In the genomic region with DNA sequence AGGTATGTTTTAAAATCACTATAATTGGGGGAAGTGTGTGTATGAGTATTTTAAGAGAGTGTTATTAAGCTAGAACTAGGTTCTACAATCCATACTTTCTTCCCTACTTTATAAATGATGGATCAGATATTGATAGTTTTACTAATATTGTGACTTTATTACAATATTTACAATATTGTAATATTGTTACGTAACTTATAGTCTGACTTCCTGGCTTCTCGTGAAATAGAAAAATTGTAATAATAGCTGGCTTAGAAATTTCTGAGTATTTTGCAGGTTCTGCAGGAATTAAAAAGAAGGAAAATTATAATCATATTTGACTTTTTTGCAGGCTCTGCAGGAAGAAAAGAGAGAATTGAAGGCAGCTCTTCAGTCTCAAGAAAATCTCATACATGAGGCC, we compare ENCODE assay signal across 27 cellular contexts.
"Had no signal": no experiment of that assay in that cellular context is flagged by ENCODE, and none has a peak within 500 bp of the region (broad histone marks: within the 10 kb centered on the region; RNA-seq: fewer than 3 reads in every experiment).

No MANE protein-coding gene starts in this region.

- H3K9me3 Mint-ChIP-seq: effector memory CD8-positive, alpha-beta T cell; endodermal cell; mesothelial cell of epicardium had no signal

- FAIRE-seq: colon, endometrium, islet of Langerhans, keratinocyte had no signal

- H3K9me3 ChIP-seq: esophagus squamous epithelium, gastrocnemius medialis, heart right ventricle, left lung, lower lobe of right lung, mucosa of descending colon had no signal

- H3K27ac ChIP-seq: coronary artery, epithelial cell of prostate, esophagus squamous epithelium, gastrocnemius medialis, lower lobe of right lung had no signal

- H3K4me3 Mint-ChIP-seq: effector memory CD8-positive, alpha-beta T cell; endodermal cell; mesothelial cell of epicardium; naive B cell had no signal

- H3K27me3 ChIP-seq: esophagus squamous epithelium, gastrocnemius medialis, heart right ventricle, left lung had no signal

- H3K27me3 Mint-ChIP-seq: effector memory CD8-positive, alpha-beta T cell; naive B cell had no signal

- H3K4me3 ChIP-seq: coronary artery, esophagus squamous epithelium, gastrocnemius medialis, heart right ventricle, left lung, lower lobe of right lung, mucosa of descending colon had no signal

- ATAC-seq: effector memory CD8-positive, alpha-beta T cell; esophagus mucosa; gastrocnemius medialis; heart right ventricle; left cardiac atrium; left lung; left ventricle myocardium superior; lower lobe of right lung; mucosa of descending colon had no signal

- DNase-seq: effector CD8-positive, alpha-beta T cell; effector memory CD8-positive, alpha-beta T cell; endodermal cell; erythroblast; esophagus squamous epithelium; foreskin fibroblast; foreskin melanocyte; gastrocnemius medialis; glutamatergic neuron; head of caudate nucleus; heart right ventricle; hippocampal formation; left cardiac atrium; left lung; left ventricle myocardium superior; lower lobe of right lung; mesenchymal stem cell; mucosa of descending colon; naive B cell had no signal

- H3K4me1 Mint-ChIP-seq: mesothelial cell of epicardium, naive B cell had no signal

- H3K27ac Mint-ChIP-seq: endodermal cell, mesothelial cell of epicardium, naive B cell had no signal

- H3K4me1 ChIP-seq: esophagus squamous epithelium, gastrocnemius medialis, lower lobe of right lung had no signal
